In the genomic region with DNA sequence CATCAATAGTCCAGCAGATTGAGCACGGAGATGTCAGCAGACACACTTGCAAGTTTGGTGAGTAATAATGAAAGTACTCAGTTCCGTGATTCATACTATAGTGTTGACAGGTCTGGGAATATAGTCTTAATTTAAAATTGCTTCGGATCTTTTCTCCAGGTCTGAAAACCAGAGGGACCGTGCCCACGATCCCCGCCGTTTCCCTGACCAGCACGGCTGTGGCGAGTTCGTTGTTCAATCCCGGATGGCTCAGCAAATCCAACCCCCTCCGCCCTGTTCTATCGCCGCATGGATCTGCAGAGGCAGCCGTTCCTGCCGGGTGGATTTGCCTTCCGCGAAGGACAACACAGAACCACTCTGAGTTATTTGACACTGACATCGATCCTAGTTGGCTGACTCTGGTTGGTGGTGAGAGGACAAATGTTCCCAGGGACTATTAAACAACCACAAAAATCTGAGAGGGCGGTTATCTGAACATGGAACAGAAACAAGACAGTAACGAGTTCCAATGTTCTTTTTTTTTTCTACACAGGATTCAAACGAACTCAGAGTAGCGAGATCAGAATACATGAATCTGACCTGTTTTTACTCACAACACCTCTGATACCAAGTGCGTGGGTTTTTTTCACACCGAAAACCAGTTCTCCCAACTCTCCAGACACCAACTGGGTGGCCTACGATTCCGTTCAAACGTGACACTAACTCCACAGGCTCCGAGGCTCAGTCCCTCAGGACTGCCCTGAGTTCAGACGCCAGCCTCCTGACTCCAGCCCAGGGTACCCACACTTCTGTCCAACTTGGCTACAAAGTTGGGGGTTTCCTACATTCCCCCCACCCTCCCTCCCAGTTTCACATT, we compare ENCODE assay signal across 8 cellular contexts. TPM values are rescaled to one million over a fixed set of nuclear protein-coding genes. Genes with fewer than 3 reads are reported as not detected.
DNase-seq lines count a peak whose midpoint lies in the region; ATAC-seq lines count a peak whose summit lies in the region.

No MANE protein-coding gene starts in this region.

- DNase-seq in CD8-positive, alpha-beta memory T cell: peak in 1 of 5 donors; percentile 41
- no peak for DNase-seq in T-cell
- DNase-seq in fibroblast of gingiva (ENCODE audit: low read depth): peak; percentile 86
- DNase-seq in cerebellar cortex (ENCODE audit: low spot score): no peak
- no peak for DNase-seq in caudate nucleus (lab: John Stamatoyannopoulos, UW)

- peak overlapping the region; percentile 83 to 96 (median 90) for H3K4me3 Mint-ChIP-seq in CD8-positive, alpha-beta memory T cell
- peak overlapping the region; percentile 80 to 82 (median 82) for H3K4me3 Mint-ChIP-seq in T-cell

- H3K4me3 ChIP-seq in CD8-positive, alpha-beta memory T cell (ENCODE audit: low read length): peak overlapping the region; percentile 41
- H3K4me3 ChIP-seq in skin epidermis: peak overlapping the region; percentile 8 to 38 (median 23)

- H3K27me3 Mint-ChIP-seq in CD8-positive, alpha-beta memory T cell: peaks cover 5 to 14% of the 10 kb centered on the region in 2 donors
- no peaks in the 10 kb centered on the region for H3K27me3 Mint-ChIP-seq in T-cell

- peaks cover 0 to 2% (median 2%) of the 10 kb centered on the region in 3 donors for H3K36me3 Mint-ChIP-seq in CD8-positive, alpha-beta memory T cell
- no peaks in the 10 kb centered on the region for H3K36me3 Mint-ChIP-seq in T-cell

- H3K4me1 ChIP-seq in CD8-positive, alpha-beta memory T cell (ENCODE audit: insufficient read depth, low read length): peaks cover 36% of the 10 kb centered on the region

- ATAC-seq in GM19372 (IDR thresholded peaks at IDR 0.05; ENCODE audit: low read depth, unreplicated experiment) (peak; percentile 46), HG03354 (IDR thresholded peaks at IDR 0.05; ENCODE audit: poor library complexity, severe bottlenecking, unreplicated experiment) (peak; percentile 58), T-cell (replicated peaks in 1 of 4) (peak in 1 of 4 experiments; percentile 18)

- peak overlapping the region; percentile 68 to 95 (median 90) for H3K27ac Mint-ChIP-seq in CD8-positive, alpha-beta memory T cell
- H3K27ac Mint-ChIP-seq in T-cell: peak overlapping the region; percentile 72 to 75

- POLR2A ChIA-PET in CD8-positive, alpha-beta memory T cell (lab: Charles Lee): no interaction called here
- POLR2A ChIA-PET in T-cell (lab: Charles Lee): interaction anchor here in 1 of 2 donors (0.7 kb wide), 1 partner anchor 156 kb away, joined by 3 read pairs; no protein-coding TSS in a partner anchor

- no peaks in the 10 kb centered on the region for H3K36me3 ChIP-seq in CD8-positive, alpha-beta memory T cell (ENCODE audit: insufficient read depth, low read length)

- H3K27me3 ChIP-seq in CD8-positive, alpha-beta memory T cell (ENCODE audit: insufficient read depth, low read length, poor library complexity, severe bottlenecking): peaks cover 3% of the 10 kb centered on the region

- no peaks in the 10 kb centered on the region for H3K9me3 ChIP-seq in CD8-positive, alpha-beta memory T cell (ENCODE audit: low read length)

- no peaks in the 10 kb centered on the region for H3K9me3 Mint-ChIP-seq in CD8-positive, alpha-beta memory T cell
- H3K9me3 Mint-ChIP-seq in T-cell: no peaks in the 10 kb centered on the region

- H3K27ac ChIP-seq in CD8-positive, alpha-beta memory T cell (ENCODE audit: low read depth, low read length): no peak overlapping the region
- H3K27ac ChIP-seq in skin epidermis (peak overlapping the region in 18 of 21 experiments; percentile 24 to 78 (median 48)), caudate nucleus (ENCODE audit: low read depth, low read length) (no peak overlapping the region)

- H3K4me1 Mint-ChIP-seq in CD8-positive, alpha-beta memory T cell: peaks cover 40 to 46% (median 43%) of the 10 kb centered on the region in 3 donors
- H3K4me1 Mint-ChIP-seq in T-cell: peaks cover 37 to 63% (median 45%) of the 10 kb centered on the region in 3 donors

- CTCF ChIA-PET in CD8-positive, alpha-beta memory T cell (lab: Charles Lee): interaction anchor here (1.5 to 1.6 kb wide), 2 partner anchors 10 to 61 kb away, joined by 6 to 7 read pairs; a partner anchor contains a TSS
- CTCF ChIA-PET in T-cell (lab: Charles Lee): no interaction called here

RNA-seq across cellular contexts. Expression of a gene that starts 52.7 kb away (rescaled TPM):
- total RNA-seq in CD8-positive, alpha-beta memory T cell: 100 to 1,000 TPM; 269 to 282 TPM
- polyA plus RNA-seq in CD8-positive, alpha-beta memory T cell: 91.8 TPM
- total RNA-seq in T-cell: 100 to 1,000 TPM; 119 to 148 (median 127) TPM

Comparison
In these comparisons a context has a peak if more than half of its experiments do, and no peak if none do; other contexts are left out.
1. H3K27ac ChIP-seq: peak in skin epidermis (18 of 21); none in CD8-positive, alpha-beta memory T cell (single experiment) and caudate nucleus (single experiment).